Comparison of ENCODE assay signal across 30 cellular contexts in the genomic region with DNA sequence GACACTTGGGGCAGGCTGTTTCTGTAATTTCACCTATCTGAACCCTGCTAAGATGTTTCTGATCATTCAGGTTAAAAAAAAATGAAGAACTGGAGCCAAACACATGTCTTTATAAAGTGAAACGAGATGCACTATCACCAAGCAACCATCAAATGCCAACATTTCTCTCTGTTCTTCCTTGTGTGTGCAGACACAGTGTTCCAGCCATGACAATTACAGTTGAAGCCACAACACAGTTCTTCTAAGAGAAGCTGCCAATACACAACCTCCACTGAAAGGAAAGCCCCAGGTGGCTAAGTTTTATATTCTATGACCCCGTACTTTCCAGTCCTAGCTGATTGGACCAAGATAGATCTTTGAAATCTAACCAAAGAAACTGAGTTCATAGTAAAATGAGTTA.
"Had no signal": no experiment of that assay in that cellular context is flagged by ENCODE, and none has a peak within 500 bp of the region (broad histone marks: within the 10 kb centered on the region; RNA-seq: fewer than 3 reads in every experiment).

No MANE protein-coding gene starts in this region.

- H3K9me3 ChIP-seq: ascending aorta, breast epithelium, colonic mucosa, esophagus squamous epithelium had no signal

- H3K4me1 ChIP-seq: ascending aorta, breast epithelium, colonic mucosa had no signal

- H3K27me3 Mint-ChIP-seq: activated CD4-positive, alpha-beta memory T cell treated with anti-CD3 and anti-CD28 coated beads, Interleukin-2, amount 10 ng/mL, durations not matched to agents 7 days and 5 days; activated CD4-positive, alpha-beta T cell treated with anti-CD3 and anti-CD28 coated beads, Interleukin-2, amount 10 ng/mL, durations not matched to agents 7 days and 5 days; activated naive CD4-positive, alpha-beta T cell treated with anti-CD3 and anti-CD28 coated beads, Interleukin-2, amount 10 ng/mL, durations not matched to agents 7 days and 5 days; activated naive CD8-positive, alpha-beta T cell treated with anti-CD3 and anti-CD28 coated beads, Interleukin-2, amount 10 ng/mL, durations not matched to agents 7 days and 5 days; activated T-cell treated with anti-CD3 and anti-CD28 coated beads, Interleukin-2, amount 50 U/mL, for 24 hours; T-helper 17 cell had no signal

- H3K4me3 ChIP-seq: ascending aorta, breast epithelium, cardiac muscle cell, colonic mucosa, esophagus squamous epithelium had no signal

- H3K27ac Mint-ChIP-seq: activated CD4-positive, alpha-beta memory T cell treated with anti-CD3 and anti-CD28 coated beads, Interleukin-2, amount 10 ng/mL, durations not matched to agents 7 days and 5 days; activated CD4-positive, alpha-beta T cell treated with anti-CD3 and anti-CD28 coated beads, Interleukin-2, amount 10 ng/mL, durations not matched to agents 7 days and 5 days; activated naive CD4-positive, alpha-beta T cell treated with anti-CD3 and anti-CD28 coated beads, Interleukin-2, amount 10 ng/mL, durations not matched to agents 7 days and 5 days; activated naive CD4-positive, alpha-beta T cell treated with anti-CD3 and anti-CD28 coated beads, Interleukin-2, amount 50 U/mL, for 72 hours; activated naive CD8-positive, alpha-beta T cell treated with anti-CD3 and anti-CD28 coated beads, Interleukin-2, amount 10 ng/mL, durations not matched to agents 7 days and 5 days; activated T-cell treated with anti-CD3 and anti-CD28 coated beads, Interleukin-2, amount 50 U/mL, for 24 hours; activated T-cell treated with anti-CD3 and anti-CD28 coated beads, Interleukin-2, amount 50 U/mL, for 72 hours; brain; T-helper 17 cell; T-helper 2 cell treated with Interferon-gamma antibody and Interleukin-4, amounts not matched to agents 5 μg/mL and 100 μg/mL, for 36 hours had no signal

- H3K27ac ChIP-seq: ascending aorta, breast epithelium, cardiac muscle cell, colonic mucosa, epithelial cell of prostate had no signal

- H3K9me3 Mint-ChIP-seq: activated CD4-positive, alpha-beta T cell treated with anti-CD3 and anti-CD28 coated beads, Interleukin-2, amount 10 ng/mL, durations not matched to agents 7 days and 5 days; activated naive CD4-positive, alpha-beta T cell treated with anti-CD3 and anti-CD28 coated beads, Interleukin-2, amount 10 ng/mL, durations not matched to agents 7 days and 5 days; T-helper 2 cell treated with Interferon-gamma antibody and Interleukin-4, amounts not matched to agents 5 μg/mL and 100 μg/mL, for 36 hours had no signal

- ATAC-seq: activated naive CD4-positive, alpha-beta T cell treated with anti-CD3 and anti-CD28 coated beads, Interleukin-2, amount 50 U/mL, for 72 hours; activated T-cell treated with anti-CD3 and anti-CD28 coated beads, Interleukin-2, amount 50 U/mL, for 72 hours; T-helper 17 cell had no signal

- H3K4me1 Mint-ChIP-seq: activated CD4-positive, alpha-beta memory T cell treated with anti-CD3 and anti-CD28 coated beads, Interleukin-2, amount 10 ng/mL, durations not matched to agents 7 days and 5 days; activated CD4-positive, alpha-beta T cell treated with anti-CD3 and anti-CD28 coated beads, Interleukin-2, amount 10 ng/mL, durations not matched to agents 7 days and 5 days; activated naive CD4-positive, alpha-beta T cell treated with anti-CD3 and anti-CD28 coated beads, Interleukin-2, amount 10 ng/mL, durations not matched to agents 7 days and 5 days; activated naive CD8-positive, alpha-beta T cell treated with anti-CD3 and anti-CD28 coated beads, Interleukin-2, amount 10 ng/mL, durations not matched to agents 7 days and 5 days; brain; T-helper 17 cell had no signal

- DNase-seq: activated CD4-positive, alpha-beta memory T cell treated with anti-CD3 and anti-CD28 coated beads, Interleukin-2, amount 10 ng/mL, durations not matched to agents 7 days and 5 days; activated CD4-positive, alpha-beta T cell treated with anti-CD3 and anti-CD28 coated beads for 4 hours; activated CD4-positive, alpha-beta T cell treated with anti-CD3 and anti-CD28 coated beads, Interleukin-2, amount 10 ng/mL, durations not matched to agents 7 days and 5 days; activated CD4-positive, alpha-beta T cell treated with anti-CD3 and anti-CD28 coated beads, Interleukin-2, amount 50 U/mL, for 4 hours; activated CD4-positive, CD25-positive, alpha-beta regulatory T cell; activated CD4-positive, CD25-positive, alpha-beta regulatory T cell treated with anti-CD3 and anti-CD28 coated beads, Interleukin-2, amount 50 U/mL, for 72 hours; activated CD8-positive, alpha-beta memory T cell treated with anti-CD3 and anti-CD28 coated beads, Interleukin-2, amount 50 U/mL, for 48 hours; activated gamma-delta T cell; activated naive CD4-positive, alpha-beta T cell; activated naive CD4-positive, alpha-beta T cell treated with anti-CD3 and anti-CD28 coated beads, Interleukin-2, amount 10 ng/mL, durations not matched to agents 7 days and 5 days; activated naive CD8-positive, alpha-beta T cell treated with anti-CD3 and anti-CD28 coated beads, Interleukin-2, amount 10 ng/mL, durations not matched to agents 7 days and 5 days; activated T-cell treated with anti-CD3 and anti-CD28 coated beads for 4 hours; activated T-cell treated with anti-CD3 and anti-CD28 coated beads, Interleukin-2, amount 50 U/mL, for 24 hours; activated T-cell treated with anti-CD3 and anti-CD28 coated beads, Interleukin-2, amount 50 U/mL, for 72 hours; central memory CD4-positive, alpha-beta T cell; cerebellar nuclear complex; colonic mucosa; effector CD8-positive, alpha-beta T cell; esophagus squamous epithelium; head of caudate nucleus; T-helper 1 cell; T-helper 17 cell; T1000 had no signal

- H3K4me3 Mint-ChIP-seq: activated CD4-positive, alpha-beta memory T cell treated with anti-CD3 and anti-CD28 coated beads, Interleukin-2, amount 10 ng/mL, durations not matched to agents 7 days and 5 days; activated CD4-positive, alpha-beta T cell treated with anti-CD3 and anti-CD28 coated beads, Interleukin-2, amount 10 ng/mL, durations not matched to agents 7 days and 5 days; activated naive CD4-positive, alpha-beta T cell treated with anti-CD3 and anti-CD28 coated beads, Interleukin-2, amount 10 ng/mL, durations not matched to agents 7 days and 5 days; activated naive CD8-positive, alpha-beta T cell treated with anti-CD3 and anti-CD28 coated beads, Interleukin-2, amount 10 ng/mL, durations not matched to agents 7 days and 5 days; activated T-cell treated with anti-CD3 and anti-CD28 coated beads, Interleukin-2, amount 50 U/mL, for 24 hours; activated T-cell treated with anti-CD3 and anti-CD28 coated beads, Interleukin-2, amount 50 U/mL, for 72 hours; brain; T-helper 17 cell; T-helper 2 cell treated with Interferon-gamma antibody and Interleukin-4, amounts not matched to agents 5 μg/mL and 100 μg/mL, for 36 hours had no signal

- H3K36me3 ChIP-seq: ascending aorta, breast epithelium, cardiac muscle cell, colonic mucosa, esophagus squamous epithelium had no signal

- H3K36me3 Mint-ChIP-seq: activated naive CD4-positive, alpha-beta T cell treated with anti-CD3 and anti-CD28 coated beads, Interleukin-2, amount 10 ng/mL, durations not matched to agents 7 days and 5 days; activated naive CD4-positive, alpha-beta T cell treated with anti-CD3 and anti-CD28 coated beads, Interleukin-2, amount 50 U/mL, for 72 hours; activated naive CD8-positive, alpha-beta T cell treated with anti-CD3 and anti-CD28 coated beads, Interleukin-2, amount 10 ng/mL, durations not matched to agents 7 days and 5 days; brain had no signal

- H3K27me3 ChIP-seq: ascending aorta, breast epithelium, cardiac muscle cell, colonic mucosa, esophagus squamous epithelium had no signal
